ENCODE assay signal across 14 cellular contexts in the genomic region with DNA sequence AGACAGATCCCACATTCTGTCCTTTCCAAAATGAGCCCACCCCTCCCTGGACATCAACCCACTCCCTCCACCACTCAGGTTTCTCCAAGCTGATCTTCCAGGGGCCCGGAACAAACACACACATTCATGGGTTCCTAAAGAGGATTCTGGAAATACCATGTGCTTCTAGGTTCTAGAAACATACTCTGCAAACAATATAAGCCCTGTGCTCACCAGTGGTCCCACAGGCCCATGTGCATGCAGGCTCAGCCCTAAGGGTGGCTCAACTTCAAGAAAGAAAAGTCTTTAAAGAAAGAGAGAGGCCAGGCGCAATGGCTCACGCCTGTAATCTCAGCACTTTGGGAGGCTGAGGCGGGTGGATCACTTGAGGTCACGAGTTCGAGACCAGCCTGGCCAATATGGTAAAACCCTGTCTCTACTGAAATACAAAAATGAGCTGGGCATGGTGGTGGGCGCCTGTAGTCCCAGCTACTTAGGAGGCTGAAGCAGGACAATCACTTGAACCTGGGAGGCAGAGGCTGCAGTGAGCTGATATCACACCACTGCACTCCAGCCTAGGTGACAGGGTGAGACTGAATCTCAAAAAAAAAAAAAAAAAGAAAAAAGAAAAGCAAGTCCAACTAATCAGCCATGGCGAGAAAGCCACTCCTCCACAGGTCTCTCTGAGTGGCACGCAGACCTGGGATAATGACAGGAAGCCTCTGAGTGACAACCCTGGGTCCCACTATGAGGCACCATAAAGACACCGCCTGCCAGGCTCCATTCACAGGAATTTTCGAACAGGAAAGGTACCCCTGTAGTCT. TPM values are rescaled to one million over a fixed set of nuclear protein-coding genes. Genes with fewer than 3 reads are reported as not detected.
A peak's percentile ranks its signal among the peaks of the same experiment; 100 is the strongest.
DNase-seq lines count a peak whose midpoint lies in the region; ATAC-seq and TF ChIP-seq lines count a peak whose summit lies in the region.
"Had no signal": no experiment of that assay in that cellular context is flagged by ENCODE, and none has a peak within 500 bp of the region (broad histone marks: within the 10 kb centered on the region; RNA-seq: fewer than 3 reads in every experiment).

No MANE protein-coding gene starts in this region.

- no peaks in the 10 kb centered on the region for H3K27me3 Mint-ChIP-seq in activated CD8-positive, alpha-beta memory T cell treated with anti-CD3 and anti-CD28 coated beads, Interleukin-2, amount 10 ng/mL, durations not matched to agents 7 days and 5 days
- H3K27me3 Mint-ChIP-seq in T-helper 17 cell, result no peaks in the 10 kb centered on the region

- TF ChIP-seq CTCF in right lobe of liver (IDR thresholded peaks at IDR 0.05) (no peak), suprapubic skin (IDR thresholded peaks at IDR 0.05) (no peak)

- peaks cover 10% of the 10 kb centered on the region for H3K36me3 Mint-ChIP-seq in activated CD8-positive, alpha-beta memory T cell treated with anti-CD3 and anti-CD28 coated beads, Interleukin-2, amount 10 ng/mL, durations not matched to agents 7 days and 5 days
- peaks cover 2% of the 10 kb centered on the region for H3K36me3 Mint-ChIP-seq in T-helper 17 cell (ENCODE audit: low read depth)

- no peaks in the 10 kb centered on the region for H3K27me3 ChIP-seq in right lobe of liver
- H3K27me3 ChIP-seq in suprapubic skin, result no peaks in the 10 kb centered on the region
- H3K27me3 ChIP-seq: colonic mucosa had no signal

- H3K4me3 Mint-ChIP-seq in activated CD8-positive, alpha-beta memory T cell treated with anti-CD3 and anti-CD28 coated beads, Interleukin-2, amount 10 ng/mL, durations not matched to agents 7 days and 5 days, result no peak overlapping the region
- peak overlapping the region; percentile 69 for H3K4me3 Mint-ChIP-seq in T-helper 17 cell

- peaks cover 81% of the 10 kb centered on the region for H3K4me1 Mint-ChIP-seq in activated CD8-positive, alpha-beta memory T cell treated with anti-CD3 and anti-CD28 coated beads, Interleukin-2, amount 10 ng/mL, durations not matched to agents 7 days and 5 days
- peaks cover 61% of the 10 kb centered on the region for H3K4me1 Mint-ChIP-seq in T-helper 17 cell

- WGBS in right lobe of liver (ENCODE audit: insufficient coverage, low coverage, low lambda C conversion rate, missing lambda C conversion rate), result 89% methylated on average over 5 of the region's 11 CpGs
- 82% methylated on average over 11 of the region's 11 CpGs for WGBS in suprapubic skin

- TF ChIP-seq POLR2A in right lobe of liver (IDR thresholded peaks at IDR 0.05), result no peak
- no peak for TF ChIP-seq POLR2A in suprapubic skin (IDR thresholded peaks at IDR 0.05)

- H3K9me3 ChIP-seq in T-helper 17 cell (ENCODE audit: control insufficient read depth, low read length, poor library complexity, severe bottlenecking) (no peaks in the 10 kb centered on the region), right lobe of liver (no peaks in the 10 kb centered on the region), suprapubic skin (no peaks in the 10 kb centered on the region)
- H3K9me3 ChIP-seq: colonic mucosa, HAP-1 had no signal

- TF ChIP-seq EP300 in suprapubic skin (IDR thresholded peaks at IDR 0.05), result no peak

- intact Hi-C loops in right lobe of liver (cut with DNase I), result no loop called here

- DNase-seq in activated CD8-positive, alpha-beta memory T cell treated with anti-CD3 and anti-CD28 coated beads, Interleukin-2, amount 10 ng/mL, durations not matched to agents 7 days and 5 days, result no peak
- DNase-seq in activated CD8-positive, alpha-beta memory T cell treated with anti-CD3 and anti-CD28 coated beads for 24 hours, result no peak
- DNase-seq in T-helper 17 cell (no peak), right lobe of liver (peak in 2 of 3 donors; percentile 3 to 9), suprapubic skin (ENCODE audit: low spot score in 2 of 2) (peak in 1 of 2 donors; percentile 38), NCI-H1436 (lab: John Stamatoyannopoulos, UW) (no peak), HPDE6-E6E7 (ENCODE audit: extremely low spot score) (no peak)
- DNase-seq: activated CD4-positive, alpha-beta T cell treated with anti-CD3 and anti-CD28 coated beads for 4 hours; activated naive CD4-positive, alpha-beta T cell treated with Interleukin-2 at 50 U/mL for 16 hours; colonic mucosa; NCI-H146; trophoblast cell had no signal

- ATAC-seq in activated CD8-positive, alpha-beta memory T cell treated with anti-CD3 and anti-CD28 coated beads, Interleukin-2, amount 10 ng/mL, durations not matched to agents 7 days and 5 days, result no peak
- ATAC-seq in T-helper 17 cell (no peak), right lobe of liver (no peak), GM19395 (IDR thresholded peaks at IDR 0.05; ENCODE audit: unreplicated experiment) (no peak)

- H3K27ac ChIP-seq in right lobe of liver, result no peak overlapping the region
- H3K27ac ChIP-seq in suprapubic skin, result peak overlapping the region; percentile 38
- H3K27ac ChIP-seq: colonic mucosa had no signal

- H3K4me3 ChIP-seq in right lobe of liver (no peak overlapping the region), suprapubic skin (no peak overlapping the region)
- H3K4me3 ChIP-seq: colonic mucosa, HAP-1 had no signal

- H3K36me3 ChIP-seq in right lobe of liver, result no peaks in the 10 kb centered on the region
- no peaks in the 10 kb centered on the region for H3K36me3 ChIP-seq in suprapubic skin
- H3K36me3 ChIP-seq: colonic mucosa, HAP-1 had no signal

- H3K9me3 Mint-ChIP-seq in activated CD8-positive, alpha-beta memory T cell treated with anti-CD3 and anti-CD28 coated beads, Interleukin-2, amount 10 ng/mL, durations not matched to agents 7 days and 5 days (ENCODE audit: low read depth), result no peaks in the 10 kb centered on the region

- H3K4me1 ChIP-seq in right lobe of liver (peaks cover 0 to 34% (median 17%) of the 10 kb centered on the region in 4 donors), suprapubic skin (peaks cover 79% of the 10 kb centered on the region)
- H3K4me1 ChIP-seq: HAP-1 had no signal

- CTCF ChIA-PET in activated CD8-positive, alpha-beta memory T cell treated with anti-CD3 and anti-CD28 coated beads, Interleukin-2, amount 10 ng/mL, durations not matched to agents 7 days and 5 days (lab: Charles Lee), result interaction anchor here (0.6 to 8.0 kb wide), 6 partner anchors 12 to 56 kb away, joined by 3 to 66 read pairs (median 12); a partner anchor contains a TSS

- H3K27ac Mint-ChIP-seq in activated CD8-positive, alpha-beta memory T cell treated with anti-CD3 and anti-CD28 coated beads, Interleukin-2, amount 10 ng/mL, durations not matched to agents 7 days and 5 days, result peak overlapping the region; percentile 72
- peak overlapping the region; percentile 92 for H3K27ac Mint-ChIP-seq in T-helper 17 cell

RNA-seq across cellular contexts. Expression of a gene that starts 59.5 kb away (rescaled TPM):
- total RNA-seq in activated CD8-positive, alpha-beta memory T cell treated with anti-CD3 and anti-CD28 coated beads, Interleukin-2, amount 10 ng/mL, durations not matched to agents 7 days and 5 days, result 10 to 100 TPM; 27.1 to 36.6 TPM
- total RNA-seq in T-helper 17 cell (10 to 100 TPM; 42.0 to 53.7 TPM), right lobe of liver (1 to 10 TPM; 1.7 to 7.6 (median 3.7) TPM), suprapubic skin (1 to 10 TPM; 5.2 to 9.8 (median 6.4) TPM)

Comparison
In these comparisons a context has a peak if more than half of its experiments do, and no peak if none do; other contexts are left out.
1. DNase-seq: peak in right lobe of liver (2 of 3); none in activated CD8-positive, alpha-beta memory T cell treated with anti-CD3 and anti-CD28 coated beads, Interleukin-2, amount 10 ng/mL, durations not matched to agents 7 days and 5 days (single experiment), activated CD8-positive, alpha-beta memory T cell treated with anti-CD3 and anti-CD28 coated beads for 24 hours (single experiment), T-helper 17 cell (0 of 3), NCI-H1436 (single experiment) and HPDE6-E6E7 (single experiment).